17 cellular contexts compared by ENCODE assay signal in genomic region chr1:234940841-234941240, GRCh38.
"Had no signal": no experiment of that assay in that cellular context is flagged by ENCODE, and none has a peak within 500 bp of the region (broad histone marks: within the 10 kb centered on the region; RNA-seq: fewer than 3 reads in every experiment).

No MANE protein-coding gene starts in this region.

- H3K27me3 ChIP-seq: hepatocyte, pancreas, tibial nerve had no signal

- H3K36me3 ChIP-seq: pancreas, tibial nerve had no signal

- H3K4me3 ChIP-seq: coronary artery, hepatocyte, lung, pancreas, tibial nerve had no signal

- H3K9me3 ChIP-seq: pancreas, tibial nerve had no signal

- H3K4me1 ChIP-seq: pancreas, tibial nerve had no signal

- ATAC-seq: left colon, left ventricle myocardium superior, pancreas, right cardiac atrium had no signal

- H3K4me3 Mint-ChIP-seq: nephron had no signal

- H3K4me1 Mint-ChIP-seq: nephron had no signal

- H3K9me3 Mint-ChIP-seq: nephron had no signal

- H3K27me3 Mint-ChIP-seq: progenitor cell of endocrine pancreas had no signal

- DNase-seq: effector CD8-positive, alpha-beta T cell; foreskin melanocyte; left colon; left ventricle myocardium superior; mesendoderm; occipital lobe; right cardiac atrium; small intestine; stimulated activated CD4-positive, alpha-beta T cell treated with anti-CD3 and anti-CD28 coated beads, Interleukin-12 subunit alpha, Interleukin-12 subunit beta, amount 100 ng/mL, for 4 hours; stimulated activated naive CD4-positive, alpha-beta T cell treated with Interleukin-2 at 50 U/mL for 16 hours had no signal

- H3K27ac Mint-ChIP-seq: nephron, progenitor cell of endocrine pancreas had no signal

- H3K27ac ChIP-seq: coronary artery, hepatocyte, pancreas, tibial nerve had no signal
